ENCODE assay signal across 20 cellular contexts in genomic region chr7:102913846-102914245, GRCh38. TPM values are rescaled to one million over a fixed set of nuclear protein-coding genes. Genes with fewer than 3 reads are reported as not detected.
DNase-seq lines count a peak whose midpoint lies in the region; ATAC-seq, FAIRE-seq and TF ChIP-seq lines count a peak whose summit lies in the region.
"Had no signal": no experiment of that assay in that cellular context is flagged by ENCODE, and none has a peak within 500 bp of the region (broad histone marks: within the 10 kb centered on the region; RNA-seq: fewer than 3 reads in every experiment).

No MANE protein-coding gene starts in this region.

- H3K9me3 ChIP-seq in endothelial cell of umbilical vein (replicated peaks; ENCODE audit: control insufficient read depth, insufficient read depth, low read length) (no peaks in the 10 kb centered on the region), smooth muscle cell (replicated peaks; ENCODE audit: low read depth) (no peaks in the 10 kb centered on the region)
- H3K9me3 ChIP-seq: BE2C, lower lobe of right lung, MG63, right lobe of liver had no signal

- H3K4me3 ChIP-seq in endothelial cell of umbilical vein (replicated peaks in 1 of 3; ENCODE audit: insufficient read depth in 1 of 3, low read depth in 1 of 3, low read length in 3 of 3), result peak overlapping the region in 1 of 3 experiments; percentile 77
- H3K4me3 ChIP-seq in smooth muscle cell, result peak overlapping the region; percentile 45
- H3K4me3 ChIP-seq: MG63 had no signal

- peak overlapping the region; percentile 79 for H3K4me3 Mint-ChIP-seq in mesothelial cell of epicardium
- H3K4me3 Mint-ChIP-seq: activated CD4-positive, alpha-beta T cell treated with anti-CD3 and anti-CD28 coated beads for 36 hours; activated naive CD4-positive, alpha-beta T cell treated with anti-CD3 and anti-CD28 coated beads, Interleukin-2, amount 10 ng/mL, durations not matched to agents 7 days and 5 days; natural killer cell had no signal

- H3F3A ChIP-seq in smooth muscle cell (ENCODE audit: low read depth), result peaks cover 9% of the 10 kb centered on the region

- no peaks in the 10 kb centered on the region for H3K9me3 Mint-ChIP-seq in mesothelial cell of epicardium
- H3K9me3 Mint-ChIP-seq: activated naive CD4-positive, alpha-beta T cell treated with anti-CD3 and anti-CD28 coated beads, Interleukin-2, amount 10 ng/mL, durations not matched to agents 7 days and 5 days; natural killer cell had no signal

- peaks cover 20% of the 10 kb centered on the region for H3K4me1 ChIP-seq in endothelial cell of umbilical vein (ENCODE audit: control insufficient read depth, extremely low read depth, insufficient read depth, low read length)
- peaks cover 13% of the 10 kb centered on the region for H3K4me1 ChIP-seq in smooth muscle cell (ENCODE audit: low read depth)
- H3K4me1 ChIP-seq: BE2C, right lobe of liver had no signal

- peak overlapping the region; percentile 94 for H3K27ac Mint-ChIP-seq in mesothelial cell of epicardium
- H3K27ac Mint-ChIP-seq: activated CD4-positive, alpha-beta T cell treated with anti-CD3 and anti-CD28 coated beads for 36 hours; activated naive CD4-positive, alpha-beta T cell treated with anti-CD3 and anti-CD28 coated beads, Interleukin-2, amount 10 ng/mL, durations not matched to agents 7 days and 5 days; natural killer cell had no signal

- no peak for TF ChIP-seq POLR2A in endothelial cell of umbilical vein (IDR thresholded peaks at IDR 0.05; ENCODE audit: low read depth, low read length)

- H3K36me3 ChIP-seq in endothelial cell of umbilical vein (ENCODE audit: control insufficient read depth in 2 of 2, extremely low read depth in 1 of 2, insufficient read depth in 2 of 2, low read length in 2 of 2) (no peaks in the 10 kb centered on the region), smooth muscle cell (ENCODE audit: low read depth) (no peaks in the 10 kb centered on the region)
- H3K36me3 ChIP-seq: BE2C, lower lobe of right lung, MG63, right lobe of liver had no signal

- no peaks in the 10 kb centered on the region for H4K20me1 ChIP-seq in endothelial cell of umbilical vein (replicated peaks; ENCODE audit: control insufficient read depth, extremely low read depth, insufficient read depth, low read length)
- H4K20me1 ChIP-seq in smooth muscle cell (ENCODE audit: low read depth), result no peaks in the 10 kb centered on the region

- dilution Hi-C loops in endothelial cell of umbilical vein (cut with MboI; ENCODE audit: extremely low pct_ligation_motif_present, low sequenced_read_pairs), result no loop called here

- H3K4me2 ChIP-seq in endothelial cell of umbilical vein (ENCODE audit: insufficient read depth, low read length), result peak overlapping the region; percentile 92
- H3K4me2 ChIP-seq in smooth muscle cell, result no peak overlapping the region

- CTCF ChIA-PET in endothelial cell of umbilical vein (lab: Charles Lee), result interaction anchor here (1.1 kb wide), 1 partner anchor 156 kb away, joined by 3 read pairs; no protein-coding TSS in a partner anchor

- TF ChIP-seq CTCF in endothelial cell of umbilical vein (IDR thresholded peaks at IDR 0.05; ENCODE audit: extremely low read depth in 1 of 2, insufficient read depth in 1 of 2, low read depth in 1 of 2, low read length in 2 of 2) (no peak), mesothelial cell of epicardium (IDR thresholded peaks at IDR 0.05; ENCODE audit: unreplicated experiment) (no peak), smooth muscle cell (IDR thresholded peaks at IDR 0.05; ENCODE audit: borderline replicate concordance, insufficient read depth, poor library complexity, severe bottlenecking) (no peak)

- H3K79me2 ChIP-seq in endothelial cell of umbilical vein (ENCODE audit: control insufficient read depth, insufficient read depth, low read length), result no peaks in the 10 kb centered on the region
- H3K79me2 ChIP-seq in smooth muscle cell (ENCODE audit: low read depth), result no peaks in the 10 kb centered on the region

- BruUV-seq in endothelial cell of umbilical vein (replicated peaks; lab: Mats Ljungman, UMichigan), result no TSS peak

- no peak for FAIRE-seq in endothelial cell of umbilical vein (lab: Jason Lieb, UNC)

- H3K36me3 Mint-ChIP-seq in mesothelial cell of epicardium, result no peaks in the 10 kb centered on the region
- H3K36me3 Mint-ChIP-seq: activated naive CD4-positive, alpha-beta T cell treated with anti-CD3 and anti-CD28 coated beads, Interleukin-2, amount 10 ng/mL, durations not matched to agents 7 days and 5 days; natural killer cell had no signal

- WGBS in smooth muscle cell (ENCODE audit: low lambda C conversion rate), result 97% methylated on average over 9 of the region's 9 CpGs

- H3K27ac ChIP-seq in endothelial cell of umbilical vein (ENCODE audit: insufficient read depth, low read depth, low read length) (no peak overlapping the region), smooth muscle cell (ENCODE audit: low read depth) (no peak overlapping the region)
- H3K27ac ChIP-seq: lower lobe of right lung, right lobe of liver had no signal

- H3K9ac ChIP-seq in endothelial cell of umbilical vein (replicated peaks; ENCODE audit: extremely low read depth, insufficient read depth, low read length) (no peak overlapping the region), smooth muscle cell (ENCODE audit: low read depth) (no peak overlapping the region)

- peaks cover 32% of the 10 kb centered on the region for H3K4me1 Mint-ChIP-seq in mesothelial cell of epicardium
- H3K4me1 Mint-ChIP-seq: activated CD4-positive, alpha-beta T cell treated with anti-CD3 and anti-CD28 coated beads for 36 hours; activated naive CD4-positive, alpha-beta T cell treated with anti-CD3 and anti-CD28 coated beads, Interleukin-2, amount 10 ng/mL, durations not matched to agents 7 days and 5 days; natural killer cell had no signal

- H3K27me3 ChIP-seq in endothelial cell of umbilical vein (ENCODE audit: control insufficient read depth in 2 of 2, insufficient read depth in 2 of 2, low read length in 2 of 2), result no peaks in the 10 kb centered on the region
- H3K27me3 ChIP-seq in smooth muscle cell (ENCODE audit: low read depth), result no peaks in the 10 kb centered on the region
- H3K27me3 ChIP-seq: BE2C, MG63, right lobe of liver had no signal

- DNase-seq in LHCN-M2 (ENCODE audit: low read depth) (peak; percentile 64), endothelial cell of umbilical vein (ENCODE audit: low read depth, low spot score) (no peak), mesothelial cell of epicardium (ENCODE audit: low spot score in 2 of 2, unreplicated experiment in 2 of 2) (no peak), smooth muscle cell (lab: John Stamatoyannopoulos, UW; ENCODE audit: unreplicated experiment) (no peak), GOT3 (lab: John Stamatoyannopoulos, UW) (no peak), iPS-NIHi7 (ENCODE audit: extremely low spot score) (no peak)
- DNase-seq: activated CD4-positive, alpha-beta T cell treated with anti-CD3 and anti-CD28 coated beads for 36 hours; activated CD8-positive, alpha-beta memory T cell treated with anti-CD3 and anti-CD28 coated beads, Interleukin-2, amount 50 U/mL, for 4 hours; activated naive CD4-positive, alpha-beta T cell treated with anti-CD3 and anti-CD28 coated beads, Interleukin-2, amount 10 ng/mL, durations not matched to agents 7 days and 5 days; BE2C; effector CD4-positive, alpha-beta T cell; lower lobe of right lung; MG63; natural killer cell; NCI-H1694; right lobe of liver; SIG-M5; stimulated activated CD4-positive, alpha-beta T cell treated with anti-CD3 and anti-CD28 coated beads, Interleukin-4, amount 100 ng/mL, for 1 hour had no signal

- H2AFZ ChIP-seq in endothelial cell of umbilical vein (ENCODE audit: low read depth, low read length) (no peak overlapping the region), smooth muscle cell (ENCODE audit: low read depth) (no peak overlapping the region)

- POLR2A ChIA-PET in endothelial cell of umbilical vein (lab: Charles Lee), result no interaction called here

- no peaks in the 10 kb centered on the region for H3K9me1 ChIP-seq in endothelial cell of umbilical vein (replicated peaks; ENCODE audit: control insufficient read depth, extremely low read depth, insufficient read depth, low read length)

- H3K27me3 Mint-ChIP-seq in mesothelial cell of epicardium (ENCODE audit: low read depth), result no peaks in the 10 kb centered on the region
- H3K27me3 Mint-ChIP-seq: activated CD4-positive, alpha-beta T cell treated with anti-CD3 and anti-CD28 coated beads for 36 hours; activated naive CD4-positive, alpha-beta T cell treated with anti-CD3 and anti-CD28 coated beads, Interleukin-2, amount 10 ng/mL, durations not matched to agents 7 days and 5 days had no signal

- ATAC-seq in GM21717 (IDR thresholded peaks at IDR 0.05; ENCODE audit: unreplicated experiment), result no peak
- ATAC-seq in HG02852 (IDR thresholded peaks at IDR 0.05; ENCODE audit: unreplicated experiment), result no peak
- ATAC-seq: activated CD4-positive, alpha-beta T cell treated with anti-CD3 and anti-CD28 coated beads for 36 hours; natural killer cell had no signal

- intact Hi-C loops in endothelial cell of umbilical vein (cut with micrococcal nuclease), result loop anchor here (1.0 kb wide), 1 partner anchor 38 kb away; no protein-coding TSS in a partner anchor

TF ChIP-seq in endothelial cell of umbilical vein, 7 proteins besides CTCF, POLR2A, EP300 and RAD21 (continues in another document):
- TF ChIP-seq POLR2AphosphoS5 (IDR thresholded peaks at IDR 0.05; ENCODE audit: insufficient read depth, low read depth, low read length) (no peak), JUN (IDR thresholded peaks at IDR 0.05; ENCODE audit: borderline replicate concordance, insufficient read depth, insufficient read length, low read depth) (no peak), GATA2 (IDR thresholded peaks at IDR 0.05; ENCODE audit: insufficient read depth, insufficient read length, low read depth, low read length) (no peak), MYC (IDR thresholded peaks at IDR 0.05; ENCODE audit: low read depth, low read length) (no peak)
- TF ChIP-seq, protein P1, sequence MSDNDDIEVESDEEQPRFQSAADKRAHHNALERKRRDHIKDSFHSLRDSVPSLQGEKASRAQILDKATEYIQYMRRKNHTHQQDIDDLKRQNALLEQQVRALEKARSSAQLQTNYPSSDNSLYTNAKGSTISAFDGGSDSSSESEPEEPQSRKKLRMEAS (IDR thresholded peaks at IDR 0.05; ENCODE audit: insufficient read depth, insufficient read length), result no peak

RNA-seq across cellular contexts. Expression of gene LRRC17, which starts 1.0 kb away (rescaled TPM):
- total RNA-seq in LHCN-M2 (2014; rRNA removed) (1,139 and 1,308 TPM in 2 replicates), endothelial cell of umbilical vein (22.7 and 31.9 TPM in 2 replicates), mesothelial cell of epicardium (42.0 to 45.5 TPM (median 43.1 TPM) in 3 replicates), smooth muscle cell (14.7 and 23.0 TPM in 2 replicates)
- polyA plus RNA-seq in LHCN-M2 (2012), result 473 TPM
- polyA plus RNA-seq in endothelial cell of umbilical vein (27.1 and 33.7 TPM in 2 replicates), smooth muscle cell (5.5 and 6.2 TPM in 2 replicates)
- 40.7 and 43.1 TPM in 2 replicates for polyA plus RNA-seq in endothelial cell of umbilical vein (2011; cell fraction: cytosol; rRNA removed)
- 23.9 and 34.4 TPM in 2 replicates for polyA plus RNA-seq in endothelial cell of umbilical vein (2011; cell fraction: nucleus; rRNA removed)
- 34.1 and 35.1 TPM in 2 replicates for polyA plus RNA-seq in endothelial cell of umbilical vein (2012)
- polyA minus RNA-seq in endothelial cell of umbilical vein, result 19.6 and 27.8 TPM in 2 replicates
- polyA minus RNA-seq in endothelial cell of umbilical vein (2011; cell fraction: cytosol; rRNA and poly(A)+ RNA removed), result not detected
- 11.8 and 21.0 TPM in 2 replicates for polyA minus RNA-seq in endothelial cell of umbilical vein (2011; cell fraction: nucleus; rRNA and poly(A)+ RNA removed)

Comparison
In these comparisons a context has a peak if more than half of its experiments do, and no peak if none do; other contexts are left out.
1. RNA of gene LRRC17, which starts 1.0 kb away (total RNA-seq): 1,139 to 1,308 TPM in LHCN-M2; 42.0 to 45.5 TPM in mesothelial cell of epicardium, 14.7 to 23.0 TPM in smooth muscle cell and 22.7 to 31.9 TPM in endothelial cell of umbilical vein; every median in the first group is over 10 times any median in the second.